27 cellular contexts compared by ENCODE assay signal in the genomic region with DNA sequence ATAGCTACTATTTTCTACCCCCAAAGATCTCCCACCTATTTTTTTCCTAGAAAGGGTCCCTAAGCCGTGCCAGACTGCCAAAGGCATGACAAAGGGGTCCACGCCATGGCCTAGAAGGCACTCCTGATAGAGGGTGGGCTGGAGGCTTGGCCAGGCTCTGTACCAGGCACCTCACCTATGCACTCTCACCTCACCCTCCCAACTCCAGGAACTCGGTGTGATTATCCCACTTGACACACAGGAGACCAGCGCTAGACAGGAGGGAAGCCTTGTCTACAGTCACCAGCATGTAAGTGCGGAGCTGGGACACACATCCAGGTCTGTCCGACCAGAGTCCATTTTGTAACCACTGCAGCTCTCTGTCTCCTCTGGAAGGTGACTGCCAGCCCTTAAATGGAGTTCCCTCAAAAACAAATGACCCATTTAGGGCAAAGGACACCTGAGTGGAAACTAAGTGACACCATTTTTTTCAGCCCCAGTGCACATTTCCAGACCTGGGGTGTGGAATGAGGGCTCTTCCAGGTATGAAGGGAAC.
"Had no signal": no experiment of that assay in that cellular context is flagged by ENCODE, and none has a peak within 500 bp of the region (broad histone marks: within the 10 kb centered on the region; RNA-seq: fewer than 3 reads in every experiment).

No MANE protein-coding gene starts in this region.

- ATAC-seq: activated CD4-positive, CD25-positive, alpha-beta regulatory T cell treated with anti-CD3 and anti-CD28 coated beads, Interleukin-2, amount 50 U/mL, for 24 hours; activated T-helper 17 cell treated with anti-CD3 and anti-CD28 coated beads, Interleukin-2, amount 50 U/mL, for 72 hours; SK-N-SH treated with all-trans-retinoic acid at 6 μM for 48 hours had no signal

- H3K4me3 ChIP-seq: cardiac muscle cell, MG63, Peyer's patch, SJSA1 had no signal

- H3K27ac Mint-ChIP-seq: activated naive CD4-positive, alpha-beta T cell treated with anti-CD3 and anti-CD28 coated beads, Interleukin-2, amount 10 ng/mL, durations not matched to agents 7 days and 5 days; activated naive CD8-positive, alpha-beta T cell treated with anti-CD3 and anti-CD28 coated beads for 36 hours; activated T-helper 17 cell treated with anti-CD3 and anti-CD28 coated beads, Interleukin-2, amount 50 U/mL, for 72 hours had no signal

- H3K4me2 ChIP-seq: KMS-11 had no signal

- H3K27ac ChIP-seq: brain microvascular endothelial cell, cardiac muscle cell, KMS-11, Peyer's patch, RWPE1, SJSA1 had no signal

- H3K9me3 Mint-ChIP-seq: activated naive CD4-positive, alpha-beta T cell treated with anti-CD3 and anti-CD28 coated beads, Interleukin-2, amount 10 ng/mL, durations not matched to agents 7 days and 5 days; activated naive CD8-positive, alpha-beta T cell treated with anti-CD3 and anti-CD28 coated beads for 36 hours; activated T-helper 17 cell treated with anti-CD3 and anti-CD28 coated beads, Interleukin-2, amount 50 U/mL, for 72 hours had no signal

- H3K27me3 Mint-ChIP-seq: activated T-helper 17 cell treated with anti-CD3 and anti-CD28 coated beads, Interleukin-2, amount 50 U/mL, for 72 hours had no signal

- H3K36me3 Mint-ChIP-seq: activated naive CD4-positive, alpha-beta T cell treated with anti-CD3 and anti-CD28 coated beads, Interleukin-2, amount 10 ng/mL, durations not matched to agents 7 days and 5 days; activated naive CD8-positive, alpha-beta T cell treated with anti-CD3 and anti-CD28 coated beads for 36 hours had no signal

- H3K4me3 Mint-ChIP-seq: activated naive CD4-positive, alpha-beta T cell treated with anti-CD3 and anti-CD28 coated beads, Interleukin-2, amount 10 ng/mL, durations not matched to agents 7 days and 5 days; activated naive CD8-positive, alpha-beta T cell treated with anti-CD3 and anti-CD28 coated beads for 36 hours; activated T-helper 17 cell treated with anti-CD3 and anti-CD28 coated beads, Interleukin-2, amount 50 U/mL, for 72 hours had no signal

- H3K27me3 ChIP-seq: cardiac muscle cell, MG63, Peyer's patch, SJSA1 had no signal

- H3K9ac ChIP-seq: KMS-11 had no signal

- H3K9me3 ChIP-seq: MG63, Peyer's patch, SJSA1 had no signal

- DNase-seq: activated CD4-positive, alpha-beta T cell treated with anti-CD3 and anti-CD28 coated beads for 48 hours; activated CD4-positive, alpha-beta T cell treated with anti-CD3 and anti-CD28 coated beads, Interleukin-2, amount 50 U/mL, for 48 hours; activated gamma-delta T cell; activated naive CD4-positive, alpha-beta T cell treated with anti-CD3 and anti-CD28 coated beads, Interleukin-2, amount 10 ng/mL, durations not matched to agents 7 days and 5 days; activated naive CD8-positive, alpha-beta T cell treated with anti-CD3 and anti-CD28 coated beads for 36 hours; activated T-cell treated with anti-CD3 and anti-CD28 coated beads for 4 hours; activated T-cell treated with anti-CD3 and anti-CD28 coated beads, Interleukin-2, amount 50 U/mL, for 48 hours; brain microvascular endothelial cell; MG63; MV-4-11; NCI-H1092 treated with DMSO at 0.1 percent for 48 hours; NCI-H1417 treated with DMSO at 0.1 percent for 48 hours; NCI-H1694 treated with DMSO at 0.1 percent for 48 hours; NCI-H2029 treated with DMSO at 0.1 percent for 48 hours; NCI-H345; NCI-H510A; NCI-H69; SHP77; SW 1271 had no signal

- H3K36me3 ChIP-seq: brain microvascular endothelial cell, cardiac muscle cell, MG63, Peyer's patch, SJSA1 had no signal
